Comparison of ENCODE assay signal across 28 cellular contexts in genomic region chr14:101689039-101689501, GRCh38.
"Had no signal": no experiment of that assay in that cellular context is flagged by ENCODE, and none has a peak within 500 bp of the region (broad histone marks: within the 10 kb centered on the region; RNA-seq: fewer than 3 reads in every experiment).

No MANE protein-coding gene starts in this region.

- H3K9ac ChIP-seq: neural progenitor cell had no signal

- H3K36me3 ChIP-seq: neural progenitor cell, neutrophil, pancreas, prostate gland, right atrium auricular region, right lobe of liver, sigmoid colon, stomach, thoracic aorta, thyroid gland, tibial nerve, upper lobe of left lung, uterus had no signal

- H3K36me3 Mint-ChIP-seq: naive thymus-derived CD4-positive, alpha-beta T cell; natural killer cell; neural progenitor cell; stimulated activated effector memory CD8-positive, alpha-beta T cell treated with anti-CD3 and anti-CD28 coated beads, Interleukin-12 subunit alpha, Interleukin-12 subunit beta, amount 100 ng/mL, for 72 hours; stimulated activated naive B cell treated with anti-CD40 and anti-IgM and Interleukin-4, amounts not matched to agents 10 μg/mL and 1 μg/mL and 100 μg/mL, for 72 hours had no signal

- H3K4me1 ChIP-seq: neural progenitor cell, pancreas, prostate gland, right atrium auricular region, right lobe of liver, sigmoid colon, stomach, thyroid gland, tibial nerve, upper lobe of left lung, uterus had no signal

- H3K4me2 ChIP-seq: neural progenitor cell had no signal

- H3K4me3 Mint-ChIP-seq: naive thymus-derived CD4-positive, alpha-beta T cell; natural killer cell; nephron; neural progenitor cell; stimulated activated effector memory CD8-positive, alpha-beta T cell treated with anti-CD3 and anti-CD28 coated beads, Interleukin-12 subunit alpha, Interleukin-12 subunit beta, amount 100 ng/mL, for 72 hours; stimulated activated naive B cell treated with anti-CD40 and anti-IgM and Interleukin-4, amounts not matched to agents 10 μg/mL and 1 μg/mL and 100 μg/mL, for 72 hours; stimulated activated naive CD8-positive, alpha-beta T cell treated with anti-CD3 and anti-CD28 coated beads, Interleukin-15, Interleukin-2, amounts not matched to agents 100 ng/mL and 50 ng/mL, for 24 hours had no signal

- H2AFZ ChIP-seq: neural progenitor cell had no signal

- DNase-seq: naive thymus-derived CD4-positive, alpha-beta T cell; natural killer cell; nucleus accumbens; retina; sigmoid colon; small intestine; stimulated activated CD4-positive, alpha-beta T cell treated with anti-CD3 and anti-CD28 coated beads, Interleukin-15, amount 100 ng/mL, for 24 hours; stimulated activated CD4-positive, alpha-beta T cell treated with anti-CD3 and anti-CD28 coated beads, Interleukin-2, amount 100 ng/mL, for 24 hours; stimulated activated CD4-positive, alpha-beta T cell treated with anti-CD3 and anti-CD28 coated beads, Interleukin-2, amount 100 ng/mL, for 48 hours; stimulated activated CD4-positive, alpha-beta T cell treated with anti-CD3 and anti-CD28 coated beads, Interleukin-4, amount 100 ng/mL, for 24 hours; stimulated activated naive B cell treated with anti-CD40 and anti-IgM and Interleukin-4, amounts not matched to agents 10 μg/mL and 1 μg/mL and 100 μg/mL, for 72 hours; stimulated activated naive CD4-positive, alpha-beta T cell treated with Interleukin-2 at 50 U/mL for 16 hours; stomach; thyroid gland; trophoblast cell; uterus had no signal

- H3K27ac Mint-ChIP-seq: naive thymus-derived CD4-positive, alpha-beta T cell; natural killer cell; nephron; neural progenitor cell; stimulated activated effector memory CD8-positive, alpha-beta T cell treated with anti-CD3 and anti-CD28 coated beads, Interleukin-12 subunit alpha, Interleukin-12 subunit beta, amount 100 ng/mL, for 72 hours; stimulated activated naive B cell treated with anti-CD40 and anti-IgM and Interleukin-4, amounts not matched to agents 10 μg/mL and 1 μg/mL and 100 μg/mL, for 72 hours; stimulated activated naive CD8-positive, alpha-beta T cell treated with anti-CD3 and anti-CD28 coated beads, Interleukin-15, Interleukin-2, amounts not matched to agents 100 ng/mL and 50 ng/mL, for 24 hours had no signal

- H3K27me3 ChIP-seq: pancreas, right atrium auricular region, right lobe of liver, thyroid gland, upper lobe of left lung had no signal

- H3K27ac ChIP-seq: neural progenitor cell, neutrophil, pancreas, prostate gland, right atrium auricular region, right lobe of liver, sigmoid colon, stomach, thoracic aorta, thyroid gland, tibial nerve, upper lobe of left lung, uterus had no signal

- H3K9me3 Mint-ChIP-seq: naive thymus-derived CD4-positive, alpha-beta T cell; natural killer cell; stimulated activated effector memory CD8-positive, alpha-beta T cell treated with anti-CD3 and anti-CD28 coated beads, Interleukin-12 subunit alpha, Interleukin-12 subunit beta, amount 100 ng/mL, for 72 hours; stimulated activated naive B cell treated with anti-CD40 and anti-IgM and Interleukin-4, amounts not matched to agents 10 μg/mL and 1 μg/mL and 100 μg/mL, for 72 hours; stimulated activated naive CD8-positive, alpha-beta T cell treated with anti-CD3 and anti-CD28 coated beads, Interleukin-15, Interleukin-2, amounts not matched to agents 100 ng/mL and 50 ng/mL, for 24 hours had no signal

- H3K4me1 Mint-ChIP-seq: naive thymus-derived CD4-positive, alpha-beta T cell; natural killer cell; nephron; neural progenitor cell; stimulated activated effector memory CD8-positive, alpha-beta T cell treated with anti-CD3 and anti-CD28 coated beads, Interleukin-12 subunit alpha, Interleukin-12 subunit beta, amount 100 ng/mL, for 72 hours; stimulated activated naive B cell treated with anti-CD40 and anti-IgM and Interleukin-4, amounts not matched to agents 10 μg/mL and 1 μg/mL and 100 μg/mL, for 72 hours had no signal

- ATAC-seq: naive thymus-derived CD4-positive, alpha-beta T cell; natural killer cell; pancreas; stimulated activated effector memory CD8-positive, alpha-beta T cell treated with anti-CD3 and anti-CD28 coated beads, Interleukin-12 subunit alpha, Interleukin-12 subunit beta, amount 100 ng/mL, for 72 hours; stimulated activated naive B cell treated with anti-CD40 and anti-IgM and Interleukin-4, amounts not matched to agents 10 μg/mL and 1 μg/mL and 100 μg/mL, for 72 hours had no signal

- H3K9me3 ChIP-seq: neutrophil, pancreas, prostate gland, right atrium auricular region, right lobe of liver, sigmoid colon, stomach, thoracic aorta, thyroid gland, tibial nerve, upper lobe of left lung, uterus had no signal

- H3K4me3 ChIP-seq: neural progenitor cell, pancreas, prostate gland, right atrium auricular region, right lobe of liver, sigmoid colon, stomach, thoracic aorta, thyroid gland, tibial nerve, upper lobe of left lung, uterus had no signal
